In genomic region chr6:106099235-106099537, GRCh38 we compare ENCODE assay signal across 8 cellular contexts. TPM values are rescaled to one million over a fixed set of nuclear protein-coding genes. Genes with fewer than 3 reads are reported as not detected.
DNase-seq lines count a peak whose midpoint lies in the region; ATAC-seq and TF ChIP-seq lines count a peak whose summit lies in the region.

No MANE protein-coding gene starts in this region.

- intact Hi-C loops in body of pancreas (cut with DNase I) = no loop called here

- peaks cover 14% of the 10 kb centered on the region for H3K27me3 Mint-ChIP-seq in activated naive CD4-positive, alpha-beta T cell treated with anti-CD3 and anti-CD28 coated beads, Interleukin-2, amount 10 ng/mL, durations not matched to agents 7 days and 5 days
- H3K27me3 Mint-ChIP-seq in activated CD4-positive, alpha-beta memory T cell treated with anti-CD3 and anti-CD28 coated beads, Interleukin-2, amount 10 ng/mL, durations not matched to agents 7 days and 5 days = no peaks in the 10 kb centered on the region

- CTCF ChIA-PET in activated naive CD4-positive, alpha-beta T cell treated with anti-CD3 and anti-CD28 coated beads, Interleukin-2, amount 10 ng/mL, durations not matched to agents 7 days and 5 days (lab: Charles Lee) = interaction anchor here (1.2 to 1.8 kb wide), 7 partner anchors 12 to 124 kb away, joined by 3 to 11 read pairs (median 3); partner anchors contain the start of gene PRDM1
- CTCF ChIA-PET in activated CD4-positive, alpha-beta memory T cell treated with anti-CD3 and anti-CD28 coated beads, Interleukin-2, amount 10 ng/mL, durations not matched to agents 7 days and 5 days (lab: Charles Lee) = interaction anchor here (1.1 to 4.4 kb wide), 8 partner anchors 10 to 203 kb away, joined by 3 to 19 read pairs (median 7); partner anchors contain the start of gene PRDM1

- H3K27me3 ChIP-seq in tibial nerve (peaks cover 0 to 3% of the 10 kb centered on the region in 2 donors), body of pancreas (no peaks in the 10 kb centered on the region)

- H3K27ac Mint-ChIP-seq in activated naive CD4-positive, alpha-beta T cell treated with anti-CD3 and anti-CD28 coated beads, Interleukin-2, amount 10 ng/mL, durations not matched to agents 7 days and 5 days = peak overlapping the region; percentile 98
- H3K27ac Mint-ChIP-seq in activated CD4-positive, alpha-beta memory T cell treated with anti-CD3 and anti-CD28 coated beads, Interleukin-2, amount 10 ng/mL, durations not matched to agents 7 days and 5 days = peak overlapping the region; percentile 97

- POLR2A ChIA-PET in activated CD4-positive, alpha-beta memory T cell treated with anti-CD3 and anti-CD28 coated beads, Interleukin-2, amount 10 ng/mL, durations not matched to agents 7 days and 5 days (lab: Charles Lee) = interaction anchor here (0.8 to 11.8 kb wide), 32 partner anchors 8 to 667 kb away, joined by 3 to 241 read pairs (median 7); partner anchors contain the start of gene PRDM1

- TF ChIP-seq CTCF in tibial nerve (IDR thresholded peaks at IDR 0.05) (no peak), body of pancreas (IDR thresholded peaks at IDR 0.05) (no peak)

- H3K36me3 ChIP-seq in tibial nerve (peaks cover 0 to 7% (median 0%) of the 10 kb centered on the region in 3 donors), body of pancreas (replicated peaks in 1 of 2; ENCODE audit: insufficient read depth in 1 of 2, low read depth in 2 of 2) (no peaks in the 10 kb centered on the region)

- H3K9me3 ChIP-seq in iPS-18c (ENCODE audit: control insufficient read depth, insufficient read depth, low read length) (no peaks in the 10 kb centered on the region), tibial nerve (no peaks in the 10 kb centered on the region), body of pancreas (no peaks in the 10 kb centered on the region)

- H3K27ac ChIP-seq in tibial nerve (peak overlapping the region in 2 of 4 donors; percentile 71 to 85), body of pancreas (peak overlapping the region in 1 of 4 donors; percentile 64)

- no peak for TF ChIP-seq EP300 in tibial nerve (IDR thresholded peaks at IDR 0.05)

- H3K4me3 Mint-ChIP-seq in activated naive CD4-positive, alpha-beta T cell treated with anti-CD3 and anti-CD28 coated beads, Interleukin-2, amount 10 ng/mL, durations not matched to agents 7 days and 5 days = peak overlapping the region; percentile 85
- peak overlapping the region; percentile 87 for H3K4me3 Mint-ChIP-seq in activated CD4-positive, alpha-beta memory T cell treated with anti-CD3 and anti-CD28 coated beads, Interleukin-2, amount 10 ng/mL, durations not matched to agents 7 days and 5 days

- TF ChIP-seq POLR2A in tibial nerve (IDR thresholded peaks at IDR 0.05) = no peak
- no peak for TF ChIP-seq POLR2A in body of pancreas (IDR thresholded peaks at IDR 0.05)

- H3K4me3 ChIP-seq in iPS-18c (ENCODE audit: insufficient read depth, low read depth, low read length) (peak overlapping the region; percentile 5; the same call in 1 of the 2 replicates), tibial nerve (peak overlapping the region in 3 of 4 donors; percentile 30 to 51 (median 46)), body of pancreas (no peak overlapping the region)

- no peaks in the 10 kb centered on the region for H3K9me3 Mint-ChIP-seq in activated naive CD4-positive, alpha-beta T cell treated with anti-CD3 and anti-CD28 coated beads, Interleukin-2, amount 10 ng/mL, durations not matched to agents 7 days and 5 days
- H3K9me3 Mint-ChIP-seq in activated CD4-positive, alpha-beta memory T cell treated with anti-CD3 and anti-CD28 coated beads, Interleukin-2, amount 10 ng/mL, durations not matched to agents 7 days and 5 days = no peaks in the 10 kb centered on the region

- peaks cover 76% of the 10 kb centered on the region for H3K36me3 Mint-ChIP-seq in activated naive CD4-positive, alpha-beta T cell treated with anti-CD3 and anti-CD28 coated beads, Interleukin-2, amount 10 ng/mL, durations not matched to agents 7 days and 5 days
- peaks cover 98% of the 10 kb centered on the region for H3K36me3 Mint-ChIP-seq in activated CD4-positive, alpha-beta memory T cell treated with anti-CD3 and anti-CD28 coated beads, Interleukin-2, amount 10 ng/mL, durations not matched to agents 7 days and 5 days (ENCODE audit: low read depth)

- peaks cover 0 to 29% (median 6%) of the 10 kb centered on the region in 4 donors for H3K4me1 ChIP-seq in tibial nerve
- peaks cover 13% of the 10 kb centered on the region for H3K4me1 ChIP-seq in body of pancreas

- DNase-seq in activated naive CD4-positive, alpha-beta T cell treated with anti-CD3 and anti-CD28 coated beads, Interleukin-2, amount 10 ng/mL, durations not matched to agents 7 days and 5 days = no peak
- no peak for DNase-seq in activated naive CD4-positive, alpha-beta T cell treated with Interleukin-2 at 50 U/mL for 16 hours
- DNase-seq in activated CD4-positive, alpha-beta memory T cell treated with anti-CD3 and anti-CD28 coated beads, Interleukin-2, amount 10 ng/mL, durations not matched to agents 7 days and 5 days = no peak
- DNase-seq in tibial nerve (ENCODE audit: low spot score in 2 of 2) (no peak), body of pancreas (no peak)

- no peak for ATAC-seq in GM21367 (IDR thresholded peaks at IDR 0.05; ENCODE audit: unreplicated experiment)
- ATAC-seq in GM19397 (IDR thresholded peaks at IDR 0.05; ENCODE audit: unreplicated experiment) = no peak
- ATAC-seq in body of pancreas = no peak

- WGBS in tibial nerve, 2 donors = 61 to 62% methylated on average over 7 of the region's 7 CpGs
- 60 to 64% methylated on average over 7 of the region's 7 CpGs for WGBS in body of pancreas, 2 donors

- H3K4me1 Mint-ChIP-seq in activated naive CD4-positive, alpha-beta T cell treated with anti-CD3 and anti-CD28 coated beads, Interleukin-2, amount 10 ng/mL, durations not matched to agents 7 days and 5 days = peaks cover 97% of the 10 kb centered on the region
- H3K4me1 Mint-ChIP-seq in activated CD4-positive, alpha-beta memory T cell treated with anti-CD3 and anti-CD28 coated beads, Interleukin-2, amount 10 ng/mL, durations not matched to agents 7 days and 5 days = peaks cover 70% of the 10 kb centered on the region

RNA-seq across cellular contexts. Expression of gene PRDM1, which starts 13.1 kb away (rescaled TPM):
- 100 to 1,000 TPM; 112 to 115 TPM for total RNA-seq in activated CD4-positive, alpha-beta memory T cell treated with anti-CD3 and anti-CD28 coated beads, Interleukin-2, amount 10 ng/mL, durations not matched to agents 7 days and 5 days
- total RNA-seq in tibial nerve (10 to 100 TPM in 1 of 4 donors, 1 to 10 TPM in 3; 2.1 to 17.3 (median 5.6) TPM), body of pancreas (1 to 10 TPM; 1.3 to 2.6 TPM)

Comparison
In these comparisons a context has a peak if more than half of its experiments do, and no peak if none do; other contexts are left out.
1. H3K4me3 ChIP-seq: peak in iPS-18c (single experiment) and tibial nerve (3 of 4); none in body of pancreas (0 of 2).
2. RNA of gene PRDM1, which starts 13.1 kb away (total RNA-seq): 112 to 115 TPM in activated CD4-positive, alpha-beta memory T cell treated with anti-CD3 and anti-CD28 coated beads, Interleukin-2, amount 10 ng/mL, durations not matched to agents 7 days and 5 days; 2.1 to 17.3 TPM in tibial nerve and 1.3 to 2.6 TPM in body of pancreas; every median in the first group is over 4 times any median in the second.